28 cellular contexts compared by ENCODE assay signal in the genomic region with DNA sequence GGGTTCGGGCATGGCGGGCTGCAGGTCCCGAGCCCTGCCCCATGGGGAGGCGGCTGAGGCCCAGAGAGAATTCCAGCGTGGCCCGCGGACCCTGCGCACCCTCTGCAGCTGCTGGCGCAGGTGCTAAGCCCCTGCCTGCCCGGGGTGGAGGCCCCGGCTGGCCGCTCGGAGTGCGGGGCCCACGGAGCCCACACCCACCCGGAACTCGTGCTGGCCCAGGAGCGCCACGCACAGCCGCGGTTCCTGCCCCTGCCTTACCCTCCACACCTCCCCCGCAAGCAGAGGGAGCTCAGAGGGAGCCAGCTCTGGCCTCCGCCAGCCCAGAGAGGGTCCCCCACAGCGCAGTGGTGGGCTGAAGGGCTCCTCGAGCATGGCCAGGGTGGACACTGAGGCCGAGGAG.
"Had no signal": no experiment of that assay in that cellular context is flagged by ENCODE, and none has a peak within 500 bp of the region (broad histone marks: within the 10 kb centered on the region; RNA-seq: fewer than 3 reads in every experiment).

No MANE protein-coding gene starts in this region.

- H3K27me3 Mint-ChIP-seq: activated CD4-positive, alpha-beta memory T cell treated with anti-CD3 and anti-CD28 coated beads for 36 hours; activated CD4-positive, alpha-beta T cell treated with anti-CD3 and anti-CD28 coated beads for 36 hours; activated CD8-positive, alpha-beta memory T cell treated with anti-CD3 and anti-CD28 coated beads, Interleukin-2, amount 10 ng/mL, durations not matched to agents 7 days and 5 days; activated naive CD4-positive, alpha-beta T cell treated with anti-CD3 and anti-CD28 coated beads, Interleukin-2, amount 50 U/mL, for 24 hours; activated naive CD8-positive, alpha-beta T cell treated with anti-CD3 and anti-CD28 coated beads, Interleukin-2, amount 50 U/mL, for 24 hours; central memory CD8-positive, alpha-beta T cell; dendritic cell treated with granulocyte-macrophage colony-stimulating factor and Interleukin-4, amounts not matched to agents 40 ng/mL and 50 ng/mL, for 4 days had no signal

- H3K36me3 ChIP-seq: adrenal gland, cardiac muscle cell had no signal

- H3K9me3 ChIP-seq: adrenal gland, body of pancreas had no signal

- H3K36me3 Mint-ChIP-seq: activated CD4-positive, alpha-beta memory T cell treated with anti-CD3 and anti-CD28 coated beads for 36 hours; activated CD8-positive, alpha-beta memory T cell treated with anti-CD3 and anti-CD28 coated beads, Interleukin-2, amount 10 ng/mL, durations not matched to agents 7 days and 5 days; activated naive CD4-positive, alpha-beta T cell treated with anti-CD3 and anti-CD28 coated beads, Interleukin-2, amount 50 U/mL, for 24 hours; activated naive CD8-positive, alpha-beta T cell treated with anti-CD3 and anti-CD28 coated beads for 36 hours had no signal

- H3K27me3 ChIP-seq: adrenal gland, body of pancreas, cardiac muscle cell, dorsolateral prefrontal cortex had no signal

- DNase-seq: activated CD4-positive, alpha-beta memory T cell treated with anti-CD3 and anti-CD28 coated beads for 36 hours; activated CD4-positive, alpha-beta T cell treated with anti-CD3 and anti-CD28 coated beads for 36 hours; activated CD4-positive, alpha-beta T cell treated with anti-CD3 and anti-CD28 coated beads, Interleukin-2, amount 10 ng/mL, durations not matched to agents 24 days and 14 days; activated CD4-positive, CD25-positive, alpha-beta regulatory T cell; activated CD4-positive, CD25-positive, alpha-beta regulatory T cell treated with anti-CD3 and anti-CD28 coated beads, Interleukin-2, amount 50 U/mL, for 72 hours; activated CD8-positive, alpha-beta memory T cell treated with anti-CD3 and anti-CD28 coated beads, Interleukin-2, amount 10 ng/mL, durations not matched to agents 7 days and 5 days; activated CD8-positive, alpha-beta memory T cell treated with anti-CD3 and anti-CD28 coated beads, Interleukin-2, amount 50 U/mL, for 4 hours; activated CD8-positive, alpha-beta T cell treated with anti-CD3 and anti-CD28 coated beads, Interleukin-2, amount 10 ng/mL, durations not matched to agents 7 days and 5 days; activated naive CD4-positive, alpha-beta T cell treated with anti-CD3 and anti-CD28 coated beads for 36 hours; activated naive CD8-positive, alpha-beta T cell treated with anti-CD3 and anti-CD28 coated beads for 36 hours; activated naive CD8-positive, alpha-beta T cell treated with anti-CD3 and anti-CD28 coated beads, Interleukin-2, amount 50 U/mL, for 24 hours; activated T-cell treated with anti-CD3 and anti-CD28 coated beads, Interleukin-2, amount 50 U/mL, for 1 hour; activated T-cell treated with anti-CD3 and anti-CD28 coated beads, Interleukin-2, amount 50 U/mL, for 72 hours; adrenal gland; amygdala; aorta; body of pancreas; dorsolateral prefrontal cortex; effector memory CD4-positive, alpha-beta T cell; endodermal cell; foreskin fibroblast; T-helper 2 cell had no signal

- H3K4me3 Mint-ChIP-seq: activated CD4-positive, alpha-beta memory T cell treated with anti-CD3 and anti-CD28 coated beads for 36 hours; activated CD4-positive, alpha-beta T cell treated with anti-CD3 and anti-CD28 coated beads for 36 hours; activated CD4-positive, alpha-beta T cell treated with anti-CD3 and anti-CD28 coated beads, Interleukin-2, amount 10 ng/mL, durations not matched to agents 24 days and 14 days; activated CD8-positive, alpha-beta memory T cell treated with anti-CD3 and anti-CD28 coated beads, Interleukin-2, amount 10 ng/mL, durations not matched to agents 7 days and 5 days; activated CD8-positive, alpha-beta T cell treated with anti-CD3 and anti-CD28 coated beads, Interleukin-2, amount 10 ng/mL, durations not matched to agents 7 days and 5 days; activated naive CD4-positive, alpha-beta T cell treated with anti-CD3 and anti-CD28 coated beads for 36 hours; activated naive CD4-positive, alpha-beta T cell treated with anti-CD3 and anti-CD28 coated beads, Interleukin-2, amount 50 U/mL, for 24 hours; activated naive CD8-positive, alpha-beta T cell treated with anti-CD3 and anti-CD28 coated beads for 36 hours; activated naive CD8-positive, alpha-beta T cell treated with anti-CD3 and anti-CD28 coated beads, Interleukin-2, amount 50 U/mL, for 24 hours; activated T-cell treated with anti-CD3 and anti-CD28 coated beads, Interleukin-2, amount 50 U/mL, for 72 hours; central memory CD8-positive, alpha-beta T cell; dendritic cell treated with granulocyte-macrophage colony-stimulating factor and Interleukin-4, amounts not matched to agents 40 ng/mL and 50 ng/mL, for 4 days; endodermal cell had no signal

- H3K27ac Mint-ChIP-seq: activated CD4-positive, alpha-beta memory T cell treated with anti-CD3 and anti-CD28 coated beads for 36 hours; activated CD4-positive, alpha-beta T cell treated with anti-CD3 and anti-CD28 coated beads for 36 hours; activated CD4-positive, alpha-beta T cell treated with anti-CD3 and anti-CD28 coated beads, Interleukin-2, amount 10 ng/mL, durations not matched to agents 24 days and 14 days; activated CD8-positive, alpha-beta memory T cell treated with anti-CD3 and anti-CD28 coated beads, Interleukin-2, amount 10 ng/mL, durations not matched to agents 7 days and 5 days; activated CD8-positive, alpha-beta T cell treated with anti-CD3 and anti-CD28 coated beads, Interleukin-2, amount 10 ng/mL, durations not matched to agents 7 days and 5 days; activated naive CD4-positive, alpha-beta T cell treated with anti-CD3 and anti-CD28 coated beads for 36 hours; activated naive CD4-positive, alpha-beta T cell treated with anti-CD3 and anti-CD28 coated beads, Interleukin-2, amount 50 U/mL, for 24 hours; activated naive CD8-positive, alpha-beta T cell treated with anti-CD3 and anti-CD28 coated beads for 36 hours; activated naive CD8-positive, alpha-beta T cell treated with anti-CD3 and anti-CD28 coated beads, Interleukin-2, amount 50 U/mL, for 24 hours; activated T-cell treated with anti-CD3 and anti-CD28 coated beads, Interleukin-2, amount 50 U/mL, for 72 hours; dendritic cell treated with granulocyte-macrophage colony-stimulating factor and Interleukin-4, amounts not matched to agents 40 ng/mL and 50 ng/mL, for 4 days; endodermal cell had no signal

- H3K4me3 ChIP-seq: adrenal gland, body of pancreas, cardiac muscle cell, coronary artery, dorsolateral prefrontal cortex had no signal

- H3K4me1 ChIP-seq: adrenal gland, body of pancreas had no signal

- H3K27ac ChIP-seq: adrenal gland, body of pancreas, cardiac muscle cell, coronary artery, dorsolateral prefrontal cortex had no signal

- H3K9me3 Mint-ChIP-seq: activated naive CD4-positive, alpha-beta T cell treated with anti-CD3 and anti-CD28 coated beads for 36 hours; activated T-cell treated with anti-CD3 and anti-CD28 coated beads, Interleukin-2, amount 50 U/mL, for 72 hours; central memory CD8-positive, alpha-beta T cell had no signal

- ATAC-seq: activated CD4-positive, alpha-beta T cell treated with anti-CD3 and anti-CD28 coated beads for 36 hours; activated CD8-positive, alpha-beta memory T cell treated with anti-CD3 and anti-CD28 coated beads, Interleukin-2, amount 10 ng/mL, durations not matched to agents 7 days and 5 days; activated CD8-positive, alpha-beta T cell treated with anti-CD3 and anti-CD28 coated beads, Interleukin-2, amount 10 ng/mL, durations not matched to agents 7 days and 5 days; activated naive CD8-positive, alpha-beta T cell treated with anti-CD3 and anti-CD28 coated beads, Interleukin-2, amount 50 U/mL, for 24 hours; activated T-cell treated with anti-CD3 and anti-CD28 coated beads, Interleukin-2, amount 50 U/mL, for 72 hours; body of pancreas; esophagus mucosa had no signal

- H3K4me1 Mint-ChIP-seq: activated CD4-positive, alpha-beta T cell treated with anti-CD3 and anti-CD28 coated beads for 36 hours; central memory CD8-positive, alpha-beta T cell; endodermal cell had no signal
